In genomic region chr17:2041561-2042354, GRCh38 we compare ENCODE assay signal across 9 cellular contexts. TPM values are rescaled to one million over a fixed set of nuclear protein-coding genes. Genes with fewer than 3 reads are reported as not detected.
DNase-seq lines count a peak whose midpoint lies in the region; ATAC-seq, FAIRE-seq and TF ChIP-seq lines count a peak whose summit lies in the region.
"Had no signal": no experiment of that assay in that cellular context is flagged by ENCODE, and none has a peak within 500 bp of the region (broad histone marks: within the 10 kb centered on the region; RNA-seq: fewer than 3 reads in every experiment).

OVCA2 (plus strand) TSS chr17:2042022; CDS start chr17:2042048, 26 bp downstream.

- H3K9me3 Mint-ChIP-seq in central memory CD8-positive, alpha-beta T cell, result no peaks in the 10 kb centered on the region

- peaks cover 3% of the 10 kb centered on the region for H3K9me1 ChIP-seq in keratinocyte (ENCODE audit: control insufficient read depth, extremely low read depth, insufficient read depth, low read length)

- H3K27me3 ChIP-seq in keratinocyte (ENCODE audit: control insufficient read depth, extremely low read depth, insufficient read depth, low read length), result no peaks in the 10 kb centered on the region

- H3K4me3 ChIP-seq in keratinocyte (ENCODE audit: control insufficient read depth in 2 of 3, extremely low read depth in 1 of 3, insufficient read depth in 2 of 3, low read depth in 1 of 3, low read length in 3 of 3), result peak within 1 kb of the TSS; percentile 63 to 79 (median 72)

- H3K4me1 ChIP-seq in keratinocyte (ENCODE audit: control insufficient read depth, extremely low read depth, insufficient read depth, low read length), result peaks cover 31% of the 10 kb centered on the region

- peaks cover 16% of the 10 kb centered on the region for H3K79me2 ChIP-seq in keratinocyte (ENCODE audit: control insufficient read depth, insufficient read depth, low read length)

- peak within 1 kb of the TSS; percentile 92 for H3K4me3 Mint-ChIP-seq in central memory CD8-positive, alpha-beta T cell

- no peaks in the 10 kb centered on the region for H3K9me3 ChIP-seq in keratinocyte (ENCODE audit: control insufficient read depth, low read depth, low read length)

- H3K4me1 Mint-ChIP-seq in central memory CD8-positive, alpha-beta T cell, result peaks cover 18% of the 10 kb centered on the region

- H3K27ac ChIP-seq in keratinocyte (ENCODE audit: control insufficient read depth, insufficient read depth, low read length), result peak within 1 kb of the TSS; percentile 76

- H3K27me3 Mint-ChIP-seq in central memory CD8-positive, alpha-beta T cell, result no peaks in the 10 kb centered on the region

- ATAC-seq in GM18907 (IDR thresholded peaks at IDR 0.05; ENCODE audit: unreplicated experiment), result peak; percentile 87
- ATAC-seq in HG03159 (IDR thresholded peaks at IDR 0.05; ENCODE audit: unreplicated experiment), result peak; percentile 83
- peak; percentile 93 for ATAC-seq in central memory CD8-positive, alpha-beta T cell (replicated peaks; ENCODE audit: extremely low read depth, poor library complexity, severe bottlenecking)

- peak within 1 kb of the TSS; percentile 95 for H2AFZ ChIP-seq in keratinocyte (ENCODE audit: control insufficient read depth, low read length)

- FAIRE-seq in keratinocyte (lab: Jason Lieb, UNC), result peak; percentile 82
- FAIRE-seq: colon had no signal

- H3K36me3 ChIP-seq in keratinocyte (ENCODE audit: control insufficient read depth in 2 of 2, extremely low read depth in 1 of 2, insufficient read depth in 2 of 2, low read length in 2 of 2), result peaks cover 9 to 19% of the 10 kb centered on the region in 2 experiments

- H3K27ac Mint-ChIP-seq in central memory CD8-positive, alpha-beta T cell (ENCODE audit: low read depth), result peak within 1 kb of the TSS; percentile 96

- DNase-seq in AG08396 (ENCODE audit: low spot score) (peak; percentile 97), NCI-H345 treated with DMSO at 0.1 percent for 48 hours (lab: John Stamatoyannopoulos, UW; ENCODE audit: unreplicated experiment) (peak; percentile 76), keratinocyte (ENCODE audit: low read depth, low spot score) (no peak)
- DNase-seq in activated CD4-positive, CD25-positive, alpha-beta regulatory T cell treated with anti-CD3 and anti-CD28 coated beads, Interleukin-2, amount 50 U/mL, for 16 hours (ENCODE audit: low read depth, low spot score), result peak; percentile 97
- peak; percentile 95 to 96 for DNase-seq in central memory CD8-positive, alpha-beta T cell (ENCODE audit: low spot score in 2 of 2)
- peak; percentile 98 for DNase-seq in stimulated activated CD4-positive, alpha-beta T cell treated with anti-CD3 and anti-CD28 coated beads, Interleukin-15, amount 100 ng/mL, for 24 hours

- H4K20me1 ChIP-seq in keratinocyte (ENCODE audit: control insufficient read depth, extremely low read depth, insufficient read depth, low read length), result peaks cover 6% of the 10 kb centered on the region

- peaks cover 20% of the 10 kb centered on the region for H3K36me3 Mint-ChIP-seq in central memory CD8-positive, alpha-beta T cell (ENCODE audit: insufficient read depth)

- H3K4me2 ChIP-seq in keratinocyte (ENCODE audit: control insufficient read depth, extremely low read depth, insufficient read depth, low read depth, low read length), result peak within 1 kb of the TSS; percentile 71

- peak in 2 of 3 experiments; percentile 36 to 52 for TF ChIP-seq CTCF in keratinocyte (optimal IDR thresholded peaks at IDR 0.05 in 1 of 3, IDR thresholded peaks at IDR 0.05 in 1 of 3, conservative IDR thresholded peaks at IDR 0.05 in 1 of 3; ENCODE audit: extremely low read depth in 1 of 3, insufficient read depth in 2 of 3, low read length in 3 of 3)

- dilution Hi-C loops in keratinocyte (cut with MboI; ENCODE audit: extremely low pct_ligation_motif_present, low sequenced_read_pairs), result no loop called here

- peak within 1 kb of the TSS; percentile 81 for H3K9ac ChIP-seq in keratinocyte (ENCODE audit: control insufficient read depth, extremely low read depth, insufficient read depth, low read length)

RNA-seq across cellular contexts. Expression of gene OVCA2, which starts in this region (rescaled TPM):
- 41.2 to 58.1 TPM (median 53.5 TPM) in 3 replicates for polyA plus RNA-seq in keratinocyte
- polyA plus RNA-seq in keratinocyte (2011; ENCODE audit: low read depth), result 3.8 TPM
- 49.1 and 57.0 TPM in 2 replicates for polyA plus RNA-seq in keratinocyte (2011; cell fraction: cytosol; rRNA removed)
- polyA plus RNA-seq in keratinocyte (2011; cell fraction: nucleus; rRNA removed), result 17.6 and 24.7 TPM in 2 replicates
- 31.2 and 45.0 TPM in 2 replicates for polyA plus RNA-seq in keratinocyte (2012; ENCODE audit: low replicate concordance)
- polyA minus RNA-seq in keratinocyte, result 31.3 to 46.1 TPM (median 45.4 TPM) in 3 replicates
- 34.9 TPM for polyA minus RNA-seq in keratinocyte (2011; cell fraction: cytosol; rRNA and poly(A)+ RNA removed)
- 3.7 and 4.8 TPM in 2 replicates for polyA minus RNA-seq in keratinocyte (2011; cell fraction: nucleus; rRNA and poly(A)+ RNA removed)
